In genomic region chr9:126327750-126328120, GRCh38 we compare ENCODE assay signal across 9 cellular contexts. TPM values are rescaled to one million over a fixed set of nuclear protein-coding genes. Genes with fewer than 3 reads are reported as not detected.
DNase-seq lines count a peak whose midpoint lies in the region; ATAC-seq, FAIRE-seq and TF ChIP-seq lines count a peak whose summit lies in the region.
"Had no signal": no experiment of that assay in that cellular context is flagged by ENCODE, and none has a peak within 500 bp of the region (broad histone marks: within the 10 kb centered on the region; RNA-seq: fewer than 3 reads in every experiment).

No MANE protein-coding gene starts in this region.

- H3K4me3 ChIP-seq in HEK293 (ENCODE audit: low read depth, low read length), result peak overlapping the region; percentile 60; the same call in 1 of the 2 replicates
- peak overlapping the region; percentile 69 for H3K4me3 ChIP-seq in WI38 (ENCODE audit: low read depth, low read length)
- peak overlapping the region; percentile 68; the same call in 1 of the 2 replicates for H3K4me3 ChIP-seq in iPS-20b (ENCODE audit: low read length)
- peak overlapping the region; percentile 62 to 75 for H3K4me3 ChIP-seq in small intestine (ENCODE audit: low read depth in 1 of 2, low read length in 2 of 2)

- ATAC-seq in HG03039 (IDR thresholded peaks at IDR 0.05; ENCODE audit: unreplicated experiment) (no peak), GM18511 (IDR thresholded peaks at IDR 0.05; ENCODE audit: unreplicated experiment) (no peak)

- H3K9ac ChIP-seq in iPS-20b (ENCODE audit: low read depth, low read length), result peak overlapping the region; percentile 51; the same call in 1 of the 2 replicates

- H3K4me1 ChIP-seq in HEK293 (ENCODE audit: control insufficient read depth, insufficient read depth, low read length) (peaks cover 9% of the 10 kb centered on the region; the same call in 1 of the 2 replicates), iPS-20b (ENCODE audit: insufficient read depth, low read length) (peaks cover 9% of the 10 kb centered on the region; the same call in 1 of the 2 replicates), small intestine (ENCODE audit: control insufficient read depth in 2 of 2, insufficient read depth in 1 of 2, low read depth in 1 of 2, low read length in 1 of 2) (no peaks in the 10 kb centered on the region)

- 43 to 61% (median 51%) methylated on average over 5 of the region's 5 CpGs for WGBS in small intestine, 3 donors

- H3K9me3 ChIP-seq in HEK293 (ENCODE audit: control insufficient read depth, insufficient read depth, low read depth, low read length), result no peaks in the 10 kb centered on the region; the same call in 1 of the 2 replicates
- H3K9me3 ChIP-seq in iPS-20b (ENCODE audit: insufficient read depth, low read depth, low read length), result peaks cover 11% of the 10 kb centered on the region; the same call in 1 of the 2 replicates
- no peaks in the 10 kb centered on the region for H3K9me3 ChIP-seq in small intestine (ENCODE audit: control insufficient read depth, low read depth)

- POLR2A ChIA-PET in HEK293 (lab: Yijun Ruan, JAX), result interaction anchor here (0.5 to 1.5 kb wide), 3 partner anchors 13 to 897 kb away, joined by 3 read pairs; no protein-coding TSS in a partner anchor

- H3K36me3 ChIP-seq in HEK293 (ENCODE audit: control insufficient read depth in 2 of 2, insufficient read depth in 1 of 2, low read length in 2 of 2) (peaks cover 0 to 12% of the 10 kb centered on the region in 2 experiments; a peak in 2 of 3 replicates), iPS-20b (ENCODE audit: insufficient read depth, low read depth, low read length) (no peaks in the 10 kb centered on the region), small intestine (ENCODE audit: control insufficient read depth in 2 of 2, insufficient read depth in 2 of 2, low read length in 2 of 2) (no peaks in the 10 kb centered on the region)

- H3K27ac ChIP-seq in HEK293 (ENCODE audit: extremely low read depth, low read depth, low read length) (no peak overlapping the region; the same call in 1 of the 2 replicates), iPS-20b (ENCODE audit: low read length) (no peak overlapping the region), small intestine (ENCODE audit: low read depth in 1 of 2, low read length in 1 of 2) (peak overlapping the region; percentile 37 to 56)
- H3K27ac ChIP-seq: epithelial cell of prostate had no signal

- FAIRE-seq in small intestine (lab: Jason Lieb, UNC), result no peak

- CTCF ChIA-PET in HEK293 (lab: Yijun Ruan, JAX), result interaction anchor here (0.6 to 1.6 kb wide), 5 partner anchors 10 to 164 kb away, joined by 3 to 7 read pairs (median 6); no protein-coding TSS in a partner anchor

- H3K27me3 ChIP-seq in iPS-20b (ENCODE audit: insufficient read depth, low read length) (peaks cover 24% of the 10 kb centered on the region), small intestine (ENCODE audit: control insufficient read depth in 2 of 2, insufficient read depth in 2 of 2, low read length in 2 of 2) (no peaks in the 10 kb centered on the region)

- TF ChIP-seq CTCF in HEK293 (tag by site-specific recombination; IDR thresholded peaks at IDR 0.05) (no peak), WI38 (IDR thresholded peaks at IDR 0.05; ENCODE audit: low read depth, low read length) (no peak)

- DNase-seq in small intestine (no peak), NCI-H187 (lab: John Stamatoyannopoulos, UW) (no peak), dedifferentiated amniotic fluid mesenchymal stem cell (ENCODE audit: extremely low spot score) (no peak)

TF ChIP-seq in HEK293, 187 proteins besides CTCF, POLR2A, EP300 and RAD21:
- TF ChIP-seq OSR2 (tag by site-specific recombination; IDR thresholded peaks at IDR 0.05) (no peak), ZBTB20 (tag by site-specific recombination; IDR thresholded peaks at IDR 0.05) (0 out of 2 replicates have a peak, but pooled peaks have one; percentile 5)
- TF ChIP-seq, protein P1, sequence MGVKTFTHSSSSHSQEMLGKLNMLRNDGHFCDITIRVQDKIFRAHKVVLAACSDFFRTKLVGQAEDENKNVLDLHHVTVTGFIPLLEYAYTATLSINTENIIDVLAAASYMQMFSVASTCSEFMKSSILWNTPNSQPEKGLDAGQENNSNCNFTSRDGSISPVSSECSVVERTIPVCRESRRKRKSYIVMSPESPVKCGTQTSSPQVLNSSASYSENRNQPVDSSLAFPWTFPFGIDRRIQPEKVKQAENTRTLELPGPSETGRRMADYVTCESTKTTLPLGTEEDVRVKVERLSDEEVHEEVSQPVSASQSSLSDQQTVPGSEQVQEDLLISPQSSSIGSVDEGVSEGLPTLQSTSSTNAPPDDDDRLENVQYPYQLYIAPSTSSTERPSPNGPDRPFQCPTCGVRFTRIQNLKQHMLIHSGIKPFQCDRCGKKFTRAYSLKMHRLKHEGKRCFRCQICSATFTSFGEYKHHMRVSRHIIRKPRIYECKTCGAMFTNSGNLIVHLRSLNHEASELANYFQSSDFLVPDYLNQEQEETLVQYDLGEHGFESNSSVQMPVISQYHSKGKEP (tag by site-specific recombination; IDR thresholded peaks at IDR 0.05), result no peak

RNA-seq across cellular contexts. Expression of gene MVB12B, which starts 1.1 kb away (rescaled TPM):
- 1 to 10 TPM; 1.6 to 4.3 (median 4.1) TPM for polyA plus RNA-seq in small intestine

Comparison
In these comparisons a context has a peak if more than half of its experiments do, and no peak if none do; other contexts are left out.
1. H3K27ac ChIP-seq: peak in small intestine (2 of 2); none in HEK293 (single experiment) and iPS-20b (single experiment).
2. Peak in every context shown above with its lines, with median percentiles within 50 percentile points of each other: H3K4me3 ChIP-seq.